ENCODE assay signal across 1 cellular context in the genomic region with DNA sequence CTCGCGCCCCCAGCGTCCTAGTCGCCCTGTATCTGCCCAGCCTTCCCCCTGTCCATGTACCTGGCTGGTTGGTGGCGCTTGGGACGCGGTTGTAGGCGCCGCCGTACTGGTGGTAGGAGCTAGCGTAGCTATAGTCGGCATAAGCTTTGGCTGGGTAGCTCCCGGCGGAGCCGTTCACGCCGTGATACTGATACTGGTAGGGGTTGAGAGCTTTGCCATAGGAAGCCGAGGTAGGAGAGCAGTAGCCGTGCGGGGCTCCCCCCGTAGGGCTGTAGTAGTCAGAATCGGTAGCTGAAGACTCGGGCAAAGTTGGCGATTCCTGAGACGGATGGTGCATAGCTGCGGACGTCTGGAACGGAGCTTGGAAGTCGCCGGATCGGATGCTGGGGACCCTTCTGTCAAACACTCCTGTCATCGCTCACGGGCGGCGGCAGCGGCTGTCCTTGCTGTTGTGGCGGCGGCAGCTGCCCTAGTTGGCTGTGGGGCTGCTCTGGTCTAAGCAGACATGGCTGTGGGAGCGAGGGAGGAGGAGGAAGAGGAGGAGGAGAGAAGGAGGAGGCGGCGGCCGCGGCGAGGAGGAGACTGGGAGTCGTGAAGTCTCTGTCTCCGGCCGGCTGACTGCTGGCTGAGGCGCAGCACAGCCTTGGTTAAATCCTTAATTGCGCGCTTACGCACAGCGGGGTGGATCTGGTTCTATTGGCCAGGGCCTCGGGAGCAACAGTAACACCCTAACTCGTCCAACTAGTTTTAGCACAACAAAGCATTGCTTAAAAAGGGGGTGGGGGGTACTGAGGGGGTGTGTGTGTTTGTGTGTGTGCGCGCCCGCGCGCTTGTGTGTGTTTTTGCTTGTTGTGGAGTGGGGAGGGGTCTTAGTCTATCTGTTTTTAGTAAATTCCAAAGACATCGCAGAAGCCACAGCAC.
A peak's percentile ranks its signal among the peaks of the same experiment; 100 is the strongest.
TF ChIP-seq lines count a peak whose summit lies in the region.

A gene (minus strand): TSS at position 623 of the 921 bp plus-strand sequence. CDS start 208 bp downstream, at position 415.

TF ChIP-seq in HepG2, 621 proteins besides CTCF, POLR2A, EP300 and RAD21 (continued from another document and continues in another):
- no peak for TF ChIP-seq NONO (IDR thresholded peaks at IDR 0.05)
- no peak for TF ChIP-seq NONO (CRISPR knock-in tag; conservative IDR thresholded peaks at IDR 0.05)
- no peak for TF ChIP-seq NR2F1 (CRISPR knock-in tag; IDR thresholded peaks at IDR 0.05)
- TF ChIP-seq SCMH1 (CRISPR knock-in tag; IDR thresholded peaks at IDR 0.05; ENCODE audit: borderline replicate concordance), result no peak
- no peak for TF ChIP-seq ZNF790 (CRISPR knock-in tag; IDR thresholded peaks at IDR 0.05; ENCODE audit: borderline replicate concordance)
- no peak for TF ChIP-seq HDAC6 (IDR thresholded peaks at IDR 0.05; ENCODE audit: low read depth, low read length)
- TF ChIP-seq, protein P1, sequence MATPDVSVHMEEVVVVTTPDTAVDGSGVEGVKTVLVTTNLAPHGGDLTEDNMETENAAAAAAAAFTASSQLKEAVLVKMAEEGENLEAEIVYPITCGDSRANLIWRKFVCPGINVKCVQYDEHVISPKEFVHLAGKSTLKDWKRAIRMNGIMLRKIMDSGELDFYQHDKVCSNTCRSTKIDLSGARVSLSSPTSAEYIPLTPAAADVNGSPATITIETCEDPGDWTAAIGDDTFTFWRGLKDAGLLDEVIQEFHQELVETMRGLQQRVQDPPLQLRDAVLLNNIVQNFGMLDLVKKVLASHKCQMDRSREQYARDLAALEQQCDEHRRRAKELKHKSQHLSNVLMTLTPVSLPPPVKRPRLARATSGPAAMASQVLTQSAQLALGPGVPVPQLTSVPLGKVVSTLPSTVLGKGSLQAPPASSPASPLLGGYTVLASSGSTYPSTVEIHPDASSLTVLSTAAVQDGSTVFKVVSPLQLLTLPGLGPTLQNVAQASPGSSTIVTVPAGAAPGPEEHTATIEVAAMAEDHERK (CRISPR knock-in tag; IDR thresholded peaks at IDR 0.05; ENCODE audit: low read depth), result no peak
- TF ChIP-seq ZNF761 (CRISPR knock-in tag; conservative IDR thresholded peaks at IDR 0.05), result no peak
- TF ChIP-seq ZNF33A (CRISPR knock-in tag; IDR thresholded peaks at IDR 0.05; ENCODE audit: borderline replicate concordance), result no peak
- no peak for TF ChIP-seq HHEX (CRISPR knock-in tag; IDR thresholded peaks at IDR 0.05)
- no peak for TF ChIP-seq ZNF570 (CRISPR knock-in tag; IDR thresholded peaks at IDR 0.05; ENCODE audit: borderline replicate concordance)
- no peak for TF ChIP-seq ZBTB38 (CRISPR knock-in tag; IDR thresholded peaks at IDR 0.05)
- no peak for TF ChIP-seq JUNB (CRISPR knock-in tag; IDR thresholded peaks at IDR 0.05; ENCODE audit: borderline replicate concordance)
- no peak for TF ChIP-seq HOXA9 (CRISPR knock-in tag; IDR thresholded peaks at IDR 0.05; ENCODE audit: borderline replicate concordance)
- TF ChIP-seq, protein P2, sequence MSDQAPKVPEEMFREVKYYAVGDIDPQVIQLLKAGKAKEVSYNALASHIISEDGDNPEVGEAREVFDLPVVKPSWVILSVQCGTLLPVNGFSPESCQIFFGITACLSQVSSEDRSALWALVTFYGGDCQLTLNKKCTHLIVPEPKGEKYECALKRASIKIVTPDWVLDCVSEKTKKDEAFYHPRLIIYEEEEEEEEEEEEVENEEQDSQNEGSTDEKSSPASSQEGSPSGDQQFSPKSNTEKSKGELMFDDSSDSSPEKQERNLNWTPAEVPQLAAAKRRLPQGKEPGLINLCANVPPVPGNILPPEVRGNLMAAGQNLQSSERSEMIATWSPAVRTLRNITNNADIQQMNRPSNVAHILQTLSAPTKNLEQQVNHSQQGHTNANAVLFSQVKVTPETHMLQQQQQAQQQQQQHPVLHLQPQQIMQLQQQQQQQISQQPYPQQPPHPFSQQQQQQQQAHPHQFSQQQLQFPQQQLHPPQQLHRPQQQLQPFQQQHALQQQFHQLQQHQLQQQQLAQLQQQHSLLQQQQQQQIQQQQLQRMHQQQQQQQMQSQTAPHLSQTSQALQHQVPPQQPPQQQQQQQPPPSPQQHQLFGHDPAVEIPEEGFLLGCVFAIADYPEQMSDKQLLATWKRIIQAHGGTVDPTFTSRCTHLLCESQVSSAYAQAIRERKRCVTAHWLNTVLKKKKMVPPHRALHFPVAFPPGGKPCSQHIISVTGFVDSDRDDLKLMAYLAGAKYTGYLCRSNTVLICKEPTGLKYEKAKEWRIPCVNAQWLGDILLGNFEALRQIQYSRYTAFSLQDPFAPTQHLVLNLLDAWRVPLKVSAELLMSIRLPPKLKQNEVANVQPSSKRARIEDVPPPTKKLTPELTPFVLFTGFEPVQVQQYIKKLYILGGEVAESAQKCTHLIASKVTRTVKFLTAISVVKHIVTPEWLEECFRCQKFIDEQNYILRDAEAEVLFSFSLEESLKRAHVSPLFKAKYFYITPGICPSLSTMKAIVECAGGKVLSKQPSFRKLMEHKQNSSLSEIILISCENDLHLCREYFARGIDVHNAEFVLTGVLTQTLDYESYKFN (CRISPR knock-in tag; conservative IDR thresholded peaks at IDR 0.05), result no peak
- TF ChIP-seq, protein P3, sequence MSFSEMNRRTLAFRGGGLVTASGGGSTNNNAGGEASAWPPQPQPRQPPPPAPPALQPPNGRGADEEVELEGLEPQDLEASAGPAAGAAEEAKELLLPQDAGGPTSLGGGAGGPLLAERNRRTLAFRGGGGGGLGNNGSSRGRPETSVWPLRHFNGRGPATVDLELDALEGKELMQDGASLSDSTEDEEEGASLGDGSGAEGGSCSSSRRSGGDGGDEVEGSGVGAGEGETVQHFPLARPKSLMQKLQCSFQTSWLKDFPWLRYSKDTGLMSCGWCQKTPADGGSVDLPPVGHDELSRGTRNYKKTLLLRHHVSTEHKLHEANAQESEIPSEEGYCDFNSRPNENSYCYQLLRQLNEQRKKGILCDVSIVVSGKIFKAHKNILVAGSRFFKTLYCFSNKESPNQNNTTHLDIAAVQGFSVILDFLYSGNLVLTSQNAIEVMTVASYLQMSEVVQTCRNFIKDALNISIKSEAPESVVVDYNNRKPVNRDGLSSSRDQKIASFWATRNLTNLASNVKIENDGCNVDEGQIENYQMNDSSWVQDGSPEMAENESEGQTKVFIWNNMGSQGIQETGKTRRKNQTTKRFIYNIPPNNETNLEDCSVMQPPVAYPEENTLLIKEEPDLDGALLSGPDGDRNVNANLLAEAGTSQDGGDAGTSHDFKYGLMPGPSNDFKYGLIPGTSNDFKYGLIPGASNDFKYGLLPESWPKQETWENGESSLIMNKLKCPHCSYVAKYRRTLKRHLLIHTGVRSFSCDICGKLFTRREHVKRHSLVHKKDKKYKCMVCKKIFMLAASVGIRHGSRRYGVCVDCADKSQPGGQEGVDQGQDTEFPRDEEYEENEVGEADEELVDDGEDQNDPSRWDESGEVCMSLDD (CRISPR knock-in tag; IDR thresholded peaks at IDR 0.05; ENCODE audit: borderline replicate concordance), result no peak
- TF ChIP-seq SSRP1 (CRISPR knock-in tag; IDR thresholded peaks at IDR 0.05), result no peak
- TF ChIP-seq RFX3 (CRISPR knock-in tag; IDR thresholded peaks at IDR 0.05), result no peak
- no peak for TF ChIP-seq MYNN (CRISPR knock-in tag; IDR thresholded peaks at IDR 0.05; ENCODE audit: low read depth)
- no peak for TF ChIP-seq KLF13 (CRISPR knock-in tag; IDR thresholded peaks at IDR 0.05)
- TF ChIP-seq, protein P4, sequence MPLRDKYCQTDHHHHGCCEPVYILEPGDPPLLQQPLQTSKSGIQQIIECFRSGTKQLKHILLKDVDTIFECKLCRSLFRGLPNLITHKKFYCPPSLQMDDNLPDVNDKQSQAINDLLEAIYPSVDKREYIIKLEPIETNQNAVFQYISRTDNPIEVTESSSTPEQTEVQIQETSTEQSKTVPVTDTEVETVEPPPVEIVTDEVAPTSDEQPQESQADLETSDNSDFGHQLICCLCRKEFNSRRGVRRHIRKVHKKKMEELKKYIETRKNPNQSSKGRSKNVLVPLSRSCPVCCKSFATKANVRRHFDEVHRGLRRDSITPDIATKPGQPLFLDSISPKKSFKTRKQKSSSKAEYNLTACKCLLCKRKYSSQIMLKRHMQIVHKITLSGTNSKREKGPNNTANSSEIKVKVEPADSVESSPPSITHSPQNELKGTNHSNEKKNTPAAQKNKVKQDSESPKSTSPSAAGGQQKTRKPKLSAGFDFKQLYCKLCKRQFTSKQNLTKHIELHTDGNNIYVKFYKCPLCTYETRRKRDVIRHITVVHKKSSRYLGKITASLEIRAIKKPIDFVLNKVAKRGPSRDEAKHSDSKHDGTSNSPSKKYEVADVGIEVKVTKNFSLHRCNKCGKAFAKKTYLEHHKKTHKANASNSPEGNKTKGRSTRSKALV (CRISPR knock-in tag; IDR thresholded peaks at IDR 0.05), result peak; percentile 70; the same call in 1 of the 2 replicates
- TF ChIP-seq, protein P5, sequence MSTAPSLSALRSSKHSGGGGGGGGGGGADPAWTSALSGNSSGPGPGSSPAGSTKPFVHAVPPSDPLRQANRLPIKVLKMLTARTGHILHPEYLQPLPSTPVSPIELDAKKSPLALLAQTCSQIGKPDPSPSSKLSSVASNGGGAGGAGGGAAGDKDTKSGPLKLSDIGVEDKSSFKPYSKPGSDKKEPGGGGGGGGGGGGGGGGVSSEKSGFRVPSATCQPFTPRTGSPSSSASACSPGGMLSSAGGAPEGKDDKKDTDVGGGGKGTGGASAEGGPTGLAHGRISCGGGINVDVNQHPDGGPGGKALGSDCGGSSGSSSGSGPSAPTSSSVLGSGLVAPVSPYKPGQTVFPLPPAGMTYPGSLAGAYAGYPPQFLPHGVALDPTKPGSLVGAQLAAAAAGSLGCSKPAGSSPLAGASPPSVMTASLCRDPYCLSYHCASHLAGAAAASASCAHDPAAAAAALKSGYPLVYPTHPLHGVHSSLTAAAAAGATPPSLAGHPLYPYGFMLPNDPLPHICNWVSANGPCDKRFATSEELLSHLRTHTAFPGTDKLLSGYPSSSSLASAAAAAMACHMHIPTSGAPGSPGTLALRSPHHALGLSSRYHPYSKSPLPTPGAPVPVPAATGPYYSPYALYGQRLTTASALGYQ (CRISPR knock-in tag; IDR thresholded peaks at IDR 0.05), result no peak
- no peak for TF ChIP-seq DNMT1 (CRISPR knock-in tag; IDR thresholded peaks at IDR 0.05)
- no peak for TF ChIP-seq KMT2A (CRISPR knock-in tag; IDR thresholded peaks at IDR 0.05)
- no peak for TF ChIP-seq ESRRA (CRISPR knock-in tag; IDR thresholded peaks at IDR 0.05; ENCODE audit: low read depth)
- no peak for TF ChIP-seq IRX3 (CRISPR knock-in tag; IDR thresholded peaks at IDR 0.05; ENCODE audit: borderline replicate concordance, low read depth)
- TF ChIP-seq, protein P6, sequence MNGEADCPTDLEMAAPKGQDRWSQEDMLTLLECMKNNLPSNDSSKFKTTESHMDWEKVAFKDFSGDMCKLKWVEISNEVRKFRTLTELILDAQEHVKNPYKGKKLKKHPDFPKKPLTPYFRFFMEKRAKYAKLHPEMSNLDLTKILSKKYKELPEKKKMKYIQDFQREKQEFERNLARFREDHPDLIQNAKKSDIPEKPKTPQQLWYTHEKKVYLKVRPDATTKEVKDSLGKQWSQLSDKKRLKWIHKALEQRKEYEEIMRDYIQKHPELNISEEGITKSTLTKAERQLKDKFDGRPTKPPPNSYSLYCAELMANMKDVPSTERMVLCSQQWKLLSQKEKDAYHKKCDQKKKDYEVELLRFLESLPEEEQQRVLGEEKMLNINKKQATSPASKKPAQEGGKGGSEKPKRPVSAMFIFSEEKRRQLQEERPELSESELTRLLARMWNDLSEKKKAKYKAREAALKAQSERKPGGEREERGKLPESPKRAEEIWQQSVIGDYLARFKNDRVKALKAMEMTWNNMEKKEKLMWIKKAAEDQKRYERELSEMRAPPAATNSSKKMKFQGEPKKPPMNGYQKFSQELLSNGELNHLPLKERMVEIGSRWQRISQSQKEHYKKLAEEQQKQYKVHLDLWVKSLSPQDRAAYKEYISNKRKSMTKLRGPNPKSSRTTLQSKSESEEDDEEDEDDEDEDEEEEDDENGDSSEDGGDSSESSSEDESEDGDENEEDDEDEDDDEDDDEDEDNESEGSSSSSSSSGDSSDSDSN (CRISPR knock-in tag; IDR thresholded peaks at IDR 0.05), result 0 out of 2 replicates have a peak, but pooled peaks have one; percentile 21
- TF ChIP-seq ZNF775 (CRISPR knock-in tag; IDR thresholded peaks at IDR 0.05; ENCODE audit: borderline replicate concordance), result no peak
- TF ChIP-seq ZNF292 (CRISPR knock-in tag; IDR thresholded peaks at IDR 0.05; ENCODE audit: borderline replicate concordance, low read depth), result no peak
- no peak for TF ChIP-seq FOXK1 (CRISPR knock-in tag; IDR thresholded peaks at IDR 0.05; ENCODE audit: borderline replicate concordance, low read depth)
- TF ChIP-seq MIXL1 (CRISPR knock-in tag; IDR thresholded peaks at IDR 0.05), result no peak
- no peak for TF ChIP-seq ZNF768 (CRISPR knock-in tag; IDR thresholded peaks at IDR 0.05)
- no peak for TF ChIP-seq GATAD1 (CRISPR knock-in tag; IDR thresholded peaks at IDR 0.05)
- no peak for TF ChIP-seq ZNF335 (CRISPR knock-in tag; IDR thresholded peaks at IDR 0.05)
- TF ChIP-seq, protein P7, sequence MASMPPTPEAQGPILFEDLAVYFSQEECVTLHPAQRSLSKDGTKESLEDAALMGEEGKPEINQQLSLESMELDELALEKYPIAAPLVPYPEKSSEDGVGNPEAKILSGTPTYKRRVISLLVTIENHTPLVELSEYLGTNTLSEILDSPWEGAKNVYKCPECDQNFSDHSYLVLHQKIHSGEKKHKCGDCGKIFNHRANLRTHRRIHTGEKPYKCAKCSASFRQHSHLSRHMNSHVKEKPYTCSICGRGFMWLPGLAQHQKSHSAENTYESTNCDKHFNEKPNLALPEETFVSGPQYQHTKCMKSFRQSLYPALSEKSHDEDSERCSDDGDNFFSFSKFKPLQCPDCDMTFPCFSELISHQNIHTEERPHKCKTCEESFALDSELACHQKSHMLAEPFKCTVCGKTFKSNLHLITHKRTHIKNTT (CRISPR knock-in tag; IDR thresholded peaks at IDR 0.05), result no peak
- TF ChIP-seq, protein P8, sequence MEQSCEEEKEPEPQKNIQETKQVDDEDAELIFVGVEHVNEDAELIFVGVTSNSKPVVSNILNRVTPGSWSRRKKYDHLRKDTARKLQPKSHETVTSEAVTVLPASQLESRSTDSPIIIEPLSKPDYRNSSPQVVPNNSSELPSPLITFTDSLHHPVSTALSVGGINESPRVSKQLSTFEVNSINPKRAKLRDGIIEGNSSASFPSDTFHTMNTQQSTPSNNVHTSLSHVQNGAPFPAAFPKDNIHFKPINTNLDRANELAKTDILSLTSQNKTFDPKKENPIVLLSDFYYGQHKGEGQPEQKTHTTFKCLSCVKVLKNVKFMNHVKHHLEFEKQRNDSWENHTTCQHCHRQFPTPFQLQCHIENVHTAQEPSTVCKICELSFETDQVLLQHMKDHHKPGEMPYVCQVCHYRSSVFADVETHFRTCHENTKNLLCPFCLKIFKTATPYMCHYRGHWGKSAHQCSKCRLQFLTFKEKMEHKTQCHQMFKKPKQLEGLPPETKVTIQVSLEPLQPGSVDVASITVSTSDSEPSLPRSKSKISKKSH (CRISPR knock-in tag; IDR thresholded peaks at IDR 0.05; ENCODE audit: borderline replicate concordance), result no peak
- no peak for TF ChIP-seq HOXA3 (CRISPR knock-in tag; IDR thresholded peaks at IDR 0.05)
- TF ChIP-seq, protein P9, sequence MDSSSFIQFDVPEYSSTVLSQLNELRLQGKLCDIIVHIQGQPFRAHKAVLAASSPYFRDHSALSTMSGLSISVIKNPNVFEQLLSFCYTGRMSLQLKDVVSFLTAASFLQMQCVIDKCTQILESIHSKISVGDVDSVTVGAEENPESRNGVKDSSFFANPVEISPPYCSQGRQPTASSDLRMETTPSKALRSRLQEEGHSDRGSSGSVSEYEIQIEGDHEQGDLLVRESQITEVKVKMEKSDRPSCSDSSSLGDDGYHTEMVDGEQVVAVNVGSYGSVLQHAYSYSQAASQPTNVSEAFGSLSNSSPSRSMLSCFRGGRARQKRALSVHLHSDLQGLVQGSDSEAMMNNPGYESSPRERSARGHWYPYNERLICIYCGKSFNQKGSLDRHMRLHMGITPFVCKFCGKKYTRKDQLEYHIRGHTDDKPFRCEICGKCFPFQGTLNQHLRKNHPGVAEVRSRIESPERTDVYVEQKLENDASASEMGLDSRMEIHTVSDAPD (CRISPR knock-in tag; IDR thresholded peaks at IDR 0.05), result no peak
- TF ChIP-seq FOXC1 (CRISPR knock-in tag; IDR thresholded peaks at IDR 0.05; ENCODE audit: borderline replicate concordance), result 0 out of 2 replicates have a peak, but pooled peaks have one; percentile 21
